In the genomic region with DNA sequence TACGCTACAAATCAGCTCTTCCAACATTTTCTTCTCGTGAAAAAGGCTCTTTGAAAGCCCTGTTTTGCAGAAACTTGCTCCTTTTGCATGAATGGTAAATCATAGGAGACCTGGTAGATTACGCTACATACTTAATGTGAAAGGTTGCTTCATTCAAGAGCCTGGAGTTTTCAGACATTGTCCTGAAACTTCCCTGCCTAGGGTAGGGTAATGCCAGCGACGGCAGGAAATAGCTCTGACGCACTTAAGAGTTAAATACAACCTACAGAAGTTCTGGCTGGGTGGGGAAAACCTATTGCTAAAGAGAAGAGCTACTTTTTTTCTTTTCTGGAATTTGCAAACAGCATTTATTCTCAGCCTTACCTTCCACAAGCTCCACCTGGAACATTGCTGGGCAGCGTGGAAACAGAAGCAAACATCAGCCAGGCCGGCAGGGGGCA, we compare ENCODE assay signal across 8 cellular contexts.
DNase-seq lines count a peak whose midpoint lies in the region; ATAC-seq and TF ChIP-seq lines count a peak whose summit lies in the region.

No MANE protein-coding gene starts in this region.

- H3K36me3 Mint-ChIP-seq in IgD-negative memory B cell = peaks cover 2% of the 10 kb centered on the region

- peaks cover 6 to 8% (median 7%) of the 10 kb centered on the region in 3 donors for H3K4me1 Mint-ChIP-seq in IgD-negative memory B cell

- ATAC-seq in GM21526 (IDR thresholded peaks at IDR 0.05; ENCODE audit: low FRiP score, unreplicated experiment) = peak; percentile 85
- peak; percentile 2 for ATAC-seq in body of pancreas
- peak; percentile 92 for ATAC-seq in lung (ENCODE audit: insufficient read depth, low FRiP score)

- H3K27me3 ChIP-seq in body of pancreas = no peaks in the 10 kb centered on the region
- H3K27me3 ChIP-seq in lung (ENCODE audit: control insufficient read depth, insufficient read depth) = no peaks in the 10 kb centered on the region

- H3K4me3 ChIP-seq in GM12875 (ENCODE audit: low read depth, low read length) (peak overlapping the region; percentile 64), body of pancreas (peak overlapping the region in 1 of 2 donors; percentile 59), lung (no peak overlapping the region), urinary bladder (ENCODE audit: low read depth, low read length) (peak overlapping the region; percentile 55)

- TF ChIP-seq CTCF in GM12875 (IDR thresholded peaks at IDR 0.05; ENCODE audit: borderline replicate concordance, insufficient read depth, low read depth, low read length) = peak; percentile 90
- TF ChIP-seq CTCF in body of pancreas (IDR thresholded peaks at IDR 0.05) = peak in 5 of 7 experiments; percentile 76 to 94 (median 92)
- no peak for TF ChIP-seq CTCF in lung (IDR thresholded peaks at IDR 0.05; ENCODE audit: control extremely low read depth, extremely low read depth)

- H3K27me3 Mint-ChIP-seq in IgD-negative memory B cell = peaks cover 7% of the 10 kb centered on the region

- 17 to 19% methylated on average over 8 of the region's 8 CpGs for WGBS in body of pancreas, 2 donors
- 27 to 33% methylated on average over 8 of the region's 8 CpGs for WGBS in lung, 2 donors
- 28% methylated on average over 8 of the region's 8 CpGs for WGBS in urinary bladder

- DNase-seq in body of pancreas (no peak), lung (ENCODE audit: low spot score) (no peak), islet precursor cell (no peak), inferior parietal cortex (ENCODE audit: extremely low spot score) (no peak)

- TF ChIP-seq POLR2A in body of pancreas (IDR thresholded peaks at IDR 0.05) = no peak

- peak overlapping the region in 3 of 4 donors; percentile 80 to 85 (median 82) for H3K27ac ChIP-seq in body of pancreas
- H3K27ac ChIP-seq in lung (ENCODE audit: low read depth in 1 of 2, low read length in 1 of 2) = peak overlapping the region in 1 of 2 donors; percentile 32
- H3K27ac ChIP-seq in urinary bladder (ENCODE audit: low read depth) = no peak overlapping the region

- intact Hi-C loops in body of pancreas (cut with DNase I) = no loop called here

- H3K4me3 Mint-ChIP-seq in IgD-negative memory B cell = peak overlapping the region; percentile 95 to 97 (median 96)

- H3K36me3 ChIP-seq in body of pancreas (replicated peaks in 1 of 2; ENCODE audit: insufficient read depth in 1 of 2, low read depth in 2 of 2) (no peaks in the 10 kb centered on the region), lung (ENCODE audit: control insufficient read depth in 2 of 2, insufficient read depth in 2 of 2, low read length in 2 of 2) (no peaks in the 10 kb centered on the region), urinary bladder (ENCODE audit: insufficient read depth) (no peaks in the 10 kb centered on the region)

- H3K9me3 Mint-ChIP-seq in IgD-negative memory B cell = no peaks in the 10 kb centered on the region

- peak overlapping the region; percentile 75 to 89 (median 76) for H3K27ac Mint-ChIP-seq in IgD-negative memory B cell

- H3K4me1 ChIP-seq in body of pancreas (peaks cover 11% of the 10 kb centered on the region), lung (ENCODE audit: control insufficient read depth in 2 of 2, insufficient read depth in 2 of 2, low read length in 2 of 2) (no peaks in the 10 kb centered on the region), urinary bladder (ENCODE audit: insufficient read depth) (no peaks in the 10 kb centered on the region)

- no peaks in the 10 kb centered on the region for H3K9me3 ChIP-seq in body of pancreas
- H3K9me3 ChIP-seq in lung (ENCODE audit: control insufficient read depth in 2 of 2, insufficient read depth in 1 of 2, low read length in 1 of 2) = no peaks in the 10 kb centered on the region

Comparison
In these comparisons a context has a peak if more than half of its experiments do, and no peak if none do; other contexts are left out.
1. ATAC-seq: peak in every context shown above with its lines; median percentile 92 in lung; 85 in GM21526; 2 in body of pancreas.